In genomic region chr2:238915196-238915595, GRCh38 we compare ENCODE assay signal across 20 cellular contexts.
DNase-seq lines count a peak whose midpoint lies in the region; ATAC-seq and TF ChIP-seq lines count a peak whose summit lies in the region.
"Had no signal": no experiment of that assay in that cellular context is flagged by ENCODE, and none has a peak within 500 bp of the region (broad histone marks: within the 10 kb centered on the region; RNA-seq: fewer than 3 reads in every experiment).

No MANE protein-coding gene starts in this region.

- no peak for DNase-seq in activated T-cell treated with anti-CD3 and anti-CD28 coated beads, Interleukin-2, amount 50 U/mL, for 24 hours
- no peak for DNase-seq in activated T-cell treated with anti-CD3 and anti-CD28 coated beads, Interleukin-2, amount 50 U/mL, for 4 hours
- no peak for DNase-seq in PC-3
- peak; percentile 59 for DNase-seq in mesenteric fat pad (ENCODE audit: low spot score)
- peak; percentile 59 to 61 for DNase-seq in suprapubic skin (ENCODE audit: low spot score in 2 of 2)
- no peak for DNase-seq in left colon
- no peak for DNase-seq in GM13976 (ENCODE audit: low spot score)
- DNase-seq: CD8-positive, alpha-beta T cell; DMS79; GDM1; NCI-H1092 treated with DMSO at 0.1 percent for 48 hours; NCI-H2081 treated with DMSO at 0.1 percent for 48 hours; NCI-H524; SHP77 treated with DMSO at 0.1 percent for 48 hours had no signal

- no peaks in the 10 kb centered on the region for H3K79me2 ChIP-seq in PC-3 (ENCODE audit: low read length)

- H3K9me3 ChIP-seq in PC-3 (ENCODE audit: low read length) (no peaks in the 10 kb centered on the region), suprapubic skin (no peaks in the 10 kb centered on the region)
- H3K9me3 ChIP-seq: BLaER1, MG63, Peyer's patch had no signal

- H3K4me3 Mint-ChIP-seq in activated T-cell treated with anti-CD3 and anti-CD28 coated beads, Interleukin-2, amount 50 U/mL, for 24 hours: no peak overlapping the region
- no peak overlapping the region for H3K4me3 Mint-ChIP-seq in activated T-cell treated with anti-CD3 and anti-CD28 coated beads, Interleukin-2, amount 50 U/mL, for 4 hours
- H3K4me3 Mint-ChIP-seq: CD8-positive, alpha-beta T cell had no signal

- POLR2A ChIA-PET in PC-3 (lab: Charles Lee; ENCODE audit: unreplicated experiment): no interaction called here

- no peaks in the 10 kb centered on the region for H3K9me2 ChIP-seq in PC-3 (replicated peaks; ENCODE audit: low read length)

- in situ Hi-C loops in GM13976 (cut with MboI; ENCODE audit: low sequenced_read_pairs, unreplicated experiment): no loop called here

- H3K36me3 ChIP-seq in PC-3 (ENCODE audit: low read depth, low read length): no peaks in the 10 kb centered on the region
- no peaks in the 10 kb centered on the region for H3K36me3 ChIP-seq in suprapubic skin
- H3K36me3 ChIP-seq: BLaER1, Peyer's patch had no signal

- BruUV-seq in PC-3 (replicated peaks; lab: Mats Ljungman, UMichigan): no TSS peak

- H3K27me3 ChIP-seq in PC-3 (ENCODE audit: low read length) (no peaks in the 10 kb centered on the region), suprapubic skin (peaks cover 13% of the 10 kb centered on the region)
- H3K27me3 ChIP-seq: BLaER1, MG63, Peyer's patch had no signal

- H3K4me1 Mint-ChIP-seq in activated T-cell treated with anti-CD3 and anti-CD28 coated beads, Interleukin-2, amount 50 U/mL, for 24 hours (ENCODE audit: low read depth): no peaks in the 10 kb centered on the region
- H3K4me1 Mint-ChIP-seq in activated T-cell treated with anti-CD3 and anti-CD28 coated beads, Interleukin-2, amount 50 U/mL, for 4 hours (ENCODE audit: low read depth): no peaks in the 10 kb centered on the region

- TF ChIP-seq CTCF in PC-3 (conservative IDR thresholded peaks at IDR 0.05; ENCODE audit: low read depth, low read length): no peak
- TF ChIP-seq CTCF in suprapubic skin (IDR thresholded peaks at IDR 0.05): no peak
- no peak for TF ChIP-seq CTCF in GM13976 (IDR thresholded peaks at IDR 0.05; ENCODE audit: borderline replicate concordance, control extremely low read depth, extremely low read depth, insufficient read depth, missing control alignments)

- H4K20me1 ChIP-seq in PC-3 (ENCODE audit: low read length): no peaks in the 10 kb centered on the region
- H4K20me1 ChIP-seq: BLaER1 had no signal

- ATAC-seq in activated T-cell treated with anti-CD3 and anti-CD28 coated beads, Interleukin-2, amount 50 U/mL, for 4 hours: no peak
- ATAC-seq in PC-3 (no peak), left colon (no peak), GM19452 (IDR thresholded peaks at IDR 0.05; ENCODE audit: unreplicated experiment) (no peak)
- ATAC-seq: CD8-positive, alpha-beta T cell; GM12878; HepG2 had no signal

- H2AFZ ChIP-seq in PC-3 (ENCODE audit: low read length): no peak overlapping the region

- H3K27ac Mint-ChIP-seq in activated T-cell treated with anti-CD3 and anti-CD28 coated beads, Interleukin-2, amount 50 U/mL, for 24 hours: peak overlapping the region; percentile 28
- H3K27ac Mint-ChIP-seq: CD8-positive, alpha-beta T cell had no signal

- no peak overlapping the region for H3K9ac ChIP-seq in PC-3 (ENCODE audit: low read length)
- H3K9ac ChIP-seq: BLaER1 had no signal

- H3K4me3 ChIP-seq in PC-3 (ENCODE audit: low read length) (no peak overlapping the region), suprapubic skin (no peak overlapping the region)
- H3K4me3 ChIP-seq: BLaER1, GM12878, MG63, Peyer's patch had no signal

- no peaks in the 10 kb centered on the region for H3K9me3 Mint-ChIP-seq in activated T-cell treated with anti-CD3 and anti-CD28 coated beads, Interleukin-2, amount 50 U/mL, for 24 hours
- H3K9me3 Mint-ChIP-seq in activated T-cell treated with anti-CD3 and anti-CD28 coated beads, Interleukin-2, amount 50 U/mL, for 4 hours: no peaks in the 10 kb centered on the region
- H3K9me3 Mint-ChIP-seq: CD8-positive, alpha-beta T cell had no signal

- H3K4me1 ChIP-seq in PC-3 (ENCODE audit: insufficient read depth, low read length): peaks cover 31% of the 10 kb centered on the region
- no peaks in the 10 kb centered on the region for H3K4me1 ChIP-seq in suprapubic skin
- H3K4me1 ChIP-seq: Peyer's patch had no signal

- H3K36me3 Mint-ChIP-seq in activated T-cell treated with anti-CD3 and anti-CD28 coated beads, Interleukin-2, amount 50 U/mL, for 24 hours (ENCODE audit: low read depth): no peaks in the 10 kb centered on the region
- H3K36me3 Mint-ChIP-seq in activated T-cell treated with anti-CD3 and anti-CD28 coated beads, Interleukin-2, amount 50 U/mL, for 4 hours (ENCODE audit: insufficient read depth): no peaks in the 10 kb centered on the region
- H3K36me3 Mint-ChIP-seq: CD8-positive, alpha-beta T cell had no signal

- H3F3A ChIP-seq in PC-3 (ENCODE audit: low read length, unreplicated experiment): no peaks in the 10 kb centered on the region

- H3K27ac ChIP-seq in PC-3 (ENCODE audit: low read length): peak overlapping the region; percentile 54; the same call in 1 of the 2 replicates
- H3K27ac ChIP-seq in suprapubic skin: no peak overlapping the region
- H3K27ac ChIP-seq: BLaER1, Peyer's patch had no signal

- no peak for TF ChIP-seq EP300 in suprapubic skin (IDR thresholded peaks at IDR 0.05)

- H3K27me3 Mint-ChIP-seq in activated T-cell treated with anti-CD3 and anti-CD28 coated beads, Interleukin-2, amount 50 U/mL, for 24 hours: peaks cover 22% of the 10 kb centered on the region
- peaks cover 17% of the 10 kb centered on the region for H3K27me3 Mint-ChIP-seq in activated T-cell treated with anti-CD3 and anti-CD28 coated beads, Interleukin-2, amount 50 U/mL, for 4 hours (ENCODE audit: low read depth)

- 73% methylated on average over 9 of the region's 9 CpGs for whole genome bisulfite sequencing in suprapubic skin

- no peak overlapping the region for H3K4me2 ChIP-seq in PC-3 (ENCODE audit: low read length)
- H3K4me2 ChIP-seq: BLaER1 had no signal

- intact Hi-C loops in PC-3 (cut with micrococcal nuclease): no loop called here
- intact Hi-C loops in left colon (cut with DNase I, micrococcal nuclease): no loop called here

- TF ChIP-seq POLR2A in suprapubic skin (IDR thresholded peaks at IDR 0.05): no peak

- CTCF ChIA-PET in PC-3 (lab: Charles Lee): no interaction called here

Comparison
In these comparisons a context has a peak if more than half of its experiments do, and no peak if none do; other contexts are left out.
1. DNase-seq: peak in mesenteric fat pad (single experiment) and suprapubic skin (2 of 2); none in activated T-cell treated with anti-CD3 and anti-CD28 coated beads, Interleukin-2, amount 50 U/mL, for 24 hours (single experiment), activated T-cell treated with anti-CD3 and anti-CD28 coated beads, Interleukin-2, amount 50 U/mL, for 4 hours (single experiment), PC-3 (single experiment), left colon (0 of 2) and GM13976 (single experiment).